In genomic region chr9:107219486-107219853, GRCh38 we compare ENCODE assay signal across 16 cellular contexts.
A peak's percentile ranks its signal among the peaks of the same experiment; 100 is the strongest.
DNase-seq lines count a peak whose midpoint lies in the region; ATAC-seq, FAIRE-seq and TF ChIP-seq lines count a peak whose summit lies in the region.
"Had no signal": no experiment of that assay in that cellular context is flagged by ENCODE, and none has a peak within 500 bp of the region (broad histone marks: within the 10 kb centered on the region; RNA-seq: fewer than 3 reads in every experiment).

No MANE protein-coding gene starts in this region.

- H3K4me3 ChIP-seq in Peyer's patch (no peak overlapping the region), OCI-LY7 (ENCODE audit: low read depth, low read length, poor library complexity, severe bottlenecking) (no peak overlapping the region)
- H3K4me3 ChIP-seq: breast epithelium, left lung had no signal

- H3K9me2 ChIP-seq in OCI-LY7 (ENCODE audit: insufficient read depth, low read length): no peaks in the 10 kb centered on the region

- H3K27ac ChIP-seq in Peyer's patch: no peak overlapping the region
- no peak overlapping the region for H3K27ac ChIP-seq in OCI-LY7 (ENCODE audit: low read depth, low read length, poor library complexity, severe bottlenecking)
- H3K27ac ChIP-seq: breast epithelium, left lung, parathyroid adenoma, VCaP had no signal

- DNase-seq in GM12892 (ENCODE audit: insufficient read length) (no peak), Peyer's patch (no peak), OCI-LY7 (ENCODE audit: low spot score) (no peak), SHP77 treated with DMSO at 0.1 percent for 48 hours (lab: John Stamatoyannopoulos, UW) (no peak)
- DNase-seq in activated CD4-positive, CD25-positive, alpha-beta regulatory T cell treated with anti-CD3 and anti-CD28 coated beads, Interleukin-2, amount 50 U/mL, for 72 hours: no peak
- DNase-seq: Calu3; left lung; NCI-H226; PC-3; stimulated activated CD4-positive, alpha-beta T cell treated with anti-CD3 and anti-CD28 coated beads, Interleukin-12 subunit alpha, Interleukin-12 subunit beta, amount 100 ng/mL, for 4 hours had no signal

- POLR2A ChIA-PET in OCI-LY7 (lab: Charles Lee): no interaction called here

- H4K20me1 ChIP-seq in OCI-LY7 (ENCODE audit: insufficient read depth, low read length): no peaks in the 10 kb centered on the region

- H3K36me3 ChIP-seq in Peyer's patch (no peaks in the 10 kb centered on the region), OCI-LY7 (ENCODE audit: insufficient read depth, low read length) (no peaks in the 10 kb centered on the region)
- H3K36me3 ChIP-seq: breast epithelium, left lung had no signal

- no peaks in the 10 kb centered on the region for H3K27me3 ChIP-seq in Peyer's patch
- H3K27me3 ChIP-seq: breast epithelium, left lung had no signal

- no peak overlapping the region for H3K4me2 ChIP-seq in OCI-LY7 (ENCODE audit: low read length)

- peak; percentile 19 for ATAC-seq in GM19328 (IDR thresholded peaks at IDR 0.05; ENCODE audit: unreplicated experiment)
- peak; percentile 56 for ATAC-seq in HG02678 (IDR thresholded peaks at IDR 0.05; ENCODE audit: unreplicated experiment)
- peak; percentile 44 for ATAC-seq in HG03432 (IDR thresholded peaks at IDR 0.05; ENCODE audit: unreplicated experiment)
- ATAC-seq: left lung, PC-3 had no signal

- H3K4me1 ChIP-seq in Peyer's patch (no peaks in the 10 kb centered on the region), OCI-LY7 (ENCODE audit: insufficient read depth, low read length, poor library complexity, severe bottlenecking) (no peaks in the 10 kb centered on the region)
- H3K4me1 ChIP-seq: breast epithelium, parathyroid adenoma had no signal

- H2AFZ ChIP-seq in OCI-LY7 (ENCODE audit: low read length): no peak overlapping the region
- H2AFZ ChIP-seq: parathyroid adenoma had no signal

- TF ChIP-seq CTCF in Peyer's patch (IDR thresholded peaks at IDR 0.05) (no peak), OCI-LY7 (conservative IDR thresholded peaks at IDR 0.05; ENCODE audit: low read length) (no peak)

- no peaks in the 10 kb centered on the region for H3K9me3 ChIP-seq in Peyer's patch
- no peaks in the 10 kb centered on the region for H3K9me3 ChIP-seq in OCI-LY7 (ENCODE audit: low read length)
- H3K9me3 ChIP-seq: breast epithelium, left lung had no signal

- CTCF ChIA-PET in OCI-LY7 (lab: Charles Lee; ENCODE audit: unreplicated experiment): no interaction called here

- FAIRE-seq in GM12892 (lab: Jason Lieb, UNC): peak; percentile 58

- H3K79me2 ChIP-seq in OCI-LY7 (ENCODE audit: insufficient read depth, low read depth, low read length): no peaks in the 10 kb centered on the region
- H3K79me2 ChIP-seq: parathyroid adenoma had no signal

- intact Hi-C loops in OCI-LY7 (cut with micrococcal nuclease; ENCODE audit: unreplicated experiment): no loop called here

- no peak for TF ChIP-seq POLR2A in GM12892 (IDR thresholded peaks at IDR 0.05; ENCODE audit: low read depth, low read length)
- TF ChIP-seq POLR2A in Peyer's patch (IDR thresholded peaks at IDR 0.05): no peak

- no TSS peak for BruUV-seq in OCI-LY7 (replicated peaks; lab: Mats Ljungman, UMichigan)
